9 cellular contexts compared by ENCODE assay signal in genomic region chr19:48258350-48258749, GRCh38. TPM values are rescaled to one million over a fixed set of nuclear protein-coding genes. Genes with fewer than 3 reads are reported as not detected.
A peak's percentile ranks its signal among the peaks of the same experiment; 100 is the strongest.
DNase-seq lines count a peak whose midpoint lies in the region; ATAC-seq, FAIRE-seq and TF ChIP-seq lines count a peak whose summit lies in the region.
"Had no signal": no experiment of that assay in that cellular context is flagged by ENCODE, and none has a peak within 500 bp of the region (broad histone marks: within the 10 kb centered on the region; RNA-seq: fewer than 3 reads in every experiment).

No MANE protein-coding gene starts in this region.

- H3K4me2 ChIP-seq in K562 (ENCODE audit: insufficient read depth, low read length), result peak overlapping the region; percentile 95

- TF ChIP-seq EP300 in K562 (IDR thresholded peaks at IDR 0.05; ENCODE audit: low read length), result no peak

- no peaks in the 10 kb centered on the region for H3K9me1 ChIP-seq in K562 (ENCODE audit: control insufficient read depth, insufficient read depth, low read length)

- TF ChIP-seq RAD21 in K562 (CRISPR knock-in tag; conservative IDR thresholded peaks at IDR 0.05 in 1 of 2, IDR thresholded peaks at IDR 0.05 in 1 of 2), result no peak

- peak; percentile 71 for FAIRE-seq in K562 (lab: Jason Lieb, UNC)

- WGBS in K562 (ENCODE audit: insufficient coverage, low coverage, missing lambda C conversion rate), result under 1% methylated on average over 6 of the region's 6 CpGs

- TF ChIP-seq POLR2A in K562 (conservative IDR thresholded peaks at IDR 0.05), result peak; percentile 54; the same call in 1 of the 2 replicates

- ATAC-seq in K562 (peak; percentile 35), HG03342 (IDR thresholded peaks at IDR 0.05; ENCODE audit: unreplicated experiment) (no peak)

- no peaks in the 10 kb centered on the region for H3K9me3 ChIP-seq in K562 (replicated peaks; ENCODE audit: control insufficient read depth, insufficient read depth, low read depth, low read length)
- H3K9me3 ChIP-seq: esophagus muscularis mucosa had no signal

- H3K36me3 ChIP-seq in K562 (ENCODE audit: control insufficient read depth, insufficient read depth, low read length), result no peaks in the 10 kb centered on the region
- H3K36me3 ChIP-seq: esophagus muscularis mucosa had no signal

- POLR2A ChIA-PET in K562 (lab: Yijun Ruan, JAX), result interaction anchor here (3.5 kb wide), 1 partner anchor 55 kb away, joined by 12 read pairs; no protein-coding TSS in a partner anchor

- H3K4me1 ChIP-seq in K562 (replicated peaks in 1 of 2; ENCODE audit: control insufficient read depth in 2 of 2, insufficient read depth in 2 of 2, low read length in 2 of 2), result peaks cover 8 to 9% of the 10 kb centered on the region in 2 experiments; a peak in 3 of 5 replicates

- CTCF ChIA-PET in K562 (lab: Yijun Ruan, JAX; ENCODE audit: low intra/inter-chr PET ratio), result no interaction called here

- peak overlapping the region; percentile 80; a peak in 3 of 4 replicates for H3K9ac ChIP-seq in K562 (ENCODE audit: insufficient read depth in 1 of 2, low read depth in 2 of 2, low read length in 2 of 2)

- in situ Hi-C loops in K562 (cut with MboI), result loop anchor here (25.0 kb wide), 1 partner anchor 1854 kb away; no protein-coding TSS in a partner anchor

- TF ChIP-seq CTCF in K562 (IDR thresholded peaks at IDR 0.05 in 2 of 3, conservative IDR thresholded peaks at IDR 0.05 in 1 of 3; ENCODE audit: insufficient read depth in 2 of 3, low read depth in 1 of 3, low read length in 3 of 3), result no peak

- no peaks in the 10 kb centered on the region for H4K20me1 ChIP-seq in K562 (replicated peaks; ENCODE audit: control insufficient read depth, insufficient read depth, low read length)

- peak overlapping the region; percentile 99 for H3K27ac ChIP-seq in K562 (ENCODE audit: extremely low read depth, low read depth, low read length)

- no TSS peak for BruUV-seq in K562 (replicated peaks; lab: Mats Ljungman, UMichigan)

- DNase-seq in NAMALWA (ENCODE audit: low spot score) (peak; percentile 55), K562 (ENCODE audit: extremely low read depth in 1 of 4, low spot score in 3 of 4) (peak in 1 of 4 experiments; percentile 65), pulmonary artery endothelial cell (ENCODE audit: low read depth, low spot score) (peak; percentile 55), NCI-H187 treated with DMSO at 0.1 percent for 48 hours (lab: John Stamatoyannopoulos, UW) (no peak), NCI-H1930 (lab: John Stamatoyannopoulos, UW) (no peak), glomerular visceral epithelial cell (ENCODE audit: extremely low spot score) (no peak)

- peaks cover 39% of the 10 kb centered on the region for H3K79me2 ChIP-seq in K562 (ENCODE audit: control insufficient read depth, insufficient read depth, low read length)

- intact Hi-C loops in K562 (cut with micrococcal nuclease), result loop anchor here (5.0 kb wide), 1 partner anchor 56 kb away; no protein-coding TSS in a partner anchor

- no peaks in the 10 kb centered on the region for H3K27me3 ChIP-seq in K562 (ENCODE audit: control insufficient read depth in 2 of 2, insufficient read depth in 2 of 2, low read length in 2 of 2)
- H3K27me3 ChIP-seq: esophagus muscularis mucosa had no signal

- H3K4me3 ChIP-seq in GM08714 (ENCODE audit: low read length) (peak overlapping the region; percentile 77), K562 (peak overlapping the region; percentile 44)
- H3K4me3 ChIP-seq: esophagus muscularis mucosa had no signal

- H2AFZ ChIP-seq in K562 (ENCODE audit: low read depth, low read length), result peak overlapping the region; percentile 96

TF ChIP-seq in K562, 482 proteins besides CTCF, POLR2A, EP300 and RAD21 (continues in another document):
- TF ChIP-seq FOXK2 (conservative IDR thresholded peaks at IDR 0.05 in 1 of 2, IDR thresholded peaks at IDR 0.05 in 1 of 2; ENCODE audit: low read depth in 2 of 2) (peak in 1 of 2 experiments; percentile 27; a peak in 1 of 4 replicates), SMARCE1 (IDR thresholded peaks at IDR 0.05) (0 out of 2 replicates have a peak, but pooled peaks have one; percentile 17), PKNOX1 (IDR thresholded peaks at IDR 0.05) (peak; percentile 74)
- TF ChIP-seq, protein P1, sequence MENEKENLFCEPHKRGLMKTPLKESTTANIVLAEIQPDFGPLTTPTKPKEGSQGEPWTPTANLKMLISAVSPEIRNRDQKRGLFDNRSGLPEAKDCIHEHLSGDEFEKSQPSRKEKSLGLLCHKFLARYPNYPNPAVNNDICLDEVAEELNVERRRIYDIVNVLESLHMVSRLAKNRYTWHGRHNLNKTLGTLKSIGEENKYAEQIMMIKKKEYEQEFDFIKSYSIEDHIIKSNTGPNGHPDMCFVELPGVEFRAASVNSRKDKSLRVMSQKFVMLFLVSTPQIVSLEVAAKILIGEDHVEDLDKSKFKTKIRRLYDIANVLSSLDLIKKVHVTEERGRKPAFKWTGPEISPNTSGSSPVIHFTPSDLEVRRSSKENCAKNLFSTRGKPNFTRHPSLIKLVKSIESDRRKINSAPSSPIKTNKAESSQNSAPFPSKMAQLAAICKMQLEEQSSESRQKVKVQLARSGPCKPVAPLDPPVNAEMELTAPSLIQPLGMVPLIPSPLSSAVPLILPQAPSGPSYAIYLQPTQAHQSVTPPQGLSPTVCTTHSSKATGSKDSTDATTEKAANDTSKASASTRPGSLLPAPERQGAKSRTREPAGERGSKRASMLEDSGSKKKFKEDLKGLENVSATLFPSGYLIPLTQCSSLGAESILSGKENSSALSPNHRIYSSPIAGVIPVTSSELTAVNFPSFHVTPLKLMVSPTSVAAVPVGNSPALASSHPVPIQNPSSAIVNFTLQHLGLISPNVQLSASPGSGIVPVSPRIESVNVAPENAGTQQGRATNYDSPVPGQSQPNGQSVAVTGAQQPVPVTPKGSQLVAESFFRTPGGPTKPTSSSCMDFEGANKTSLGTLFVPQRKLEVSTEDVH (IDR thresholded peaks at IDR 0.05; ENCODE audit: low read depth, partially characterized antibody), result peak; percentile 39

RNA-seq across cellular contexts. Expression of gene CARD8, which starts 2.6 kb away (rescaled TPM):
- total RNA-seq in K562 (2011; cell fraction: chromatin; rRNA removed; ENCODE audit: low replicate concordance), result 58.7 and 125 TPM in 2 replicates
- total RNA-seq in K562 (2011; cell fraction: nucleolus; rRNA removed), result 30.7 and 35.2 TPM in 2 replicates
- 52.3 and 75.5 TPM in 2 replicates for total RNA-seq in K562 (2011; cell fraction: nucleoplasm; rRNA removed)
- total RNA-seq in K562 (2014; rRNA removed) (9.9 and 11.5 TPM in 2 replicates), K562 (2014; rRNA removed; fragmentation: Illumina TruSeq; extraction: Trizol) (25.2 and 26.4 TPM in 2 replicates), K562 (2015; rRNA removed; fragmentation: Illumina TruSeq; extraction: Trizol) (22.0 and 23.8 TPM in 2 replicates), K562 (2021) (16.0 and 18.6 TPM in 2 replicates), pulmonary artery endothelial cell (92.5 and 103 TPM in 2 replicates)
- polyA plus RNA-seq in K562 (2011; rRNA removed) (16.0 and 20.8 TPM in 2 replicates), K562 (2014; fragmentation: Illumina TruSeq; extraction: Trizol) (18.3 and 25.5 TPM in 2 replicates), K562 (2014; fragmentation: Nextera tagmentation; extraction: Ambion mirVana) (10 to 100 TPM; 17.4 to 18.3 TPM), K562 (2014; rRNA removed) (20.6 and 23.1 TPM in 2 replicates)
- polyA plus RNA-seq in K562 (2011; cell fraction: cytosol; rRNA removed), result 8.3 and 10.2 TPM in 2 replicates
- polyA plus RNA-seq in K562 (2011; cell fraction: nucleus; rRNA removed), result 61.8 and 88.2 TPM in 2 replicates
- polyA plus RNA-seq in K562 (2012), result 16.8 and 17.4 TPM in 2 replicates
- polyA minus RNA-seq in K562 (2011; rRNA and poly(A)+ RNA removed), result 22.6 and 27.3 TPM in 2 replicates
- polyA minus RNA-seq in K562 (2011; cell fraction: cytosol; rRNA and poly(A)+ RNA removed), result 6.9 and 7.1 TPM in 2 replicates
- polyA minus RNA-seq in K562 (2011; cell fraction: nucleus; rRNA and poly(A)+ RNA removed), result 27.2 and 38.7 TPM in 2 replicates

RNA-seq across cellular contexts. Expression of gene ZNF114, which starts 11.5 kb away (rescaled TPM):
- not detected in 2 replicates for total RNA-seq in K562 (2011; cell fraction: chromatin; rRNA removed; ENCODE audit: low replicate concordance)
- not detected in 2 replicates for total RNA-seq in K562 (2011; cell fraction: nucleolus; rRNA removed)
- total RNA-seq in K562 (2011; cell fraction: nucleoplasm; rRNA removed), result not detected in 2 replicates
- total RNA-seq in K562 (2014; rRNA removed) (not detected in 2 replicates), K562 (2014; rRNA removed; fragmentation: Illumina TruSeq; extraction: Trizol) (not detected in 2 replicates), K562 (2015; rRNA removed; fragmentation: Illumina TruSeq; extraction: Trizol) (not detected in 2 replicates), K562 (2021) (not detected in 2 replicates), pulmonary artery endothelial cell (0.66 and 0.81 TPM in 2 replicates)
- polyA plus RNA-seq in K562 (2011; rRNA removed) (not detected in 2 replicates), K562 (2014; fragmentation: Illumina TruSeq; extraction: Trizol) (not detected in 2 replicates), K562 (2014; fragmentation: Nextera tagmentation; extraction: Ambion mirVana) (not detected), K562 (2014; rRNA removed) (not detected in 2 replicates)
- polyA plus RNA-seq in K562 (2011; cell fraction: cytosol; rRNA removed), result not detected in 2 replicates
- not detected in 2 replicates for polyA plus RNA-seq in K562 (2011; cell fraction: nucleus; rRNA removed)
- not detected in 2 replicates for polyA plus RNA-seq in K562 (2012)
- polyA minus RNA-seq in K562 (2011; rRNA and poly(A)+ RNA removed), result not detected in 2 replicates
- not detected in 2 replicates for polyA minus RNA-seq in K562 (2011; cell fraction: cytosol; rRNA and poly(A)+ RNA removed)
- polyA minus RNA-seq in K562 (2011; cell fraction: nucleus; rRNA and poly(A)+ RNA removed), result not detected in 2 replicates

Comparison
In these comparisons a context has a peak if more than half of its experiments do, and no peak if none do; other contexts are left out.
1. DNase-seq: peak in NAMALWA (single experiment) and pulmonary artery endothelial cell (single experiment); none in NCI-H187 treated with DMSO at 0.1 percent for 48 hours (single experiment), NCI-H1930 (0 of 2) and glomerular visceral epithelial cell (single experiment).